In genomic region chr4:1971456-1972200, GRCh38 we compare ENCODE assay signal across 30 cellular contexts. TPM values are rescaled to one million over a fixed set of nuclear protein-coding genes. Genes with fewer than 3 reads are reported as not detected.
A peak's percentile ranks its signal among the peaks of the same experiment; 100 is the strongest.
DNase-seq lines count a peak whose midpoint lies in the region; ATAC-seq lines count a peak whose summit lies in the region.
"Had no signal": no experiment of that assay in that cellular context is flagged by ENCODE, and none has a peak within 500 bp of the region (broad histone marks: within the 10 kb centered on the region; RNA-seq: fewer than 3 reads in every experiment).

No MANE protein-coding gene starts in this region.

- no peak overlapping the region for H3K4me3 Mint-ChIP-seq in activated naive CD8-positive, alpha-beta T cell treated with anti-CD3 and anti-CD28 coated beads for 36 hours
- H3K4me3 Mint-ChIP-seq in activated naive CD8-positive, alpha-beta T cell treated with anti-CD3 and anti-CD28 coated beads, Interleukin-2, amount 50 U/mL, for 24 hours, result no peak overlapping the region
- no peak overlapping the region for H3K4me3 Mint-ChIP-seq in activated naive CD8-positive, alpha-beta T cell treated with anti-CD3 and anti-CD28 coated beads, Interleukin-2, amount 10 ng/mL, durations not matched to agents 7 days and 5 days
- H3K4me3 Mint-ChIP-seq in naive thymus-derived CD8-positive, alpha-beta T cell, result no peak overlapping the region
- H3K4me3 Mint-ChIP-seq: activated CD8-positive, alpha-beta memory T cell treated with anti-CD3 and anti-CD28 coated beads, Interleukin-2, amount 10 ng/mL, durations not matched to agents 7 days and 5 days; activated naive CD8-positive, alpha-beta T cell; CD8-positive, alpha-beta T cell; GM23338 had no signal

- intact Hi-C loops in aorta (cut with DNase I), result no loop called here

- H3K36me3 Mint-ChIP-seq in activated naive CD8-positive, alpha-beta T cell treated with anti-CD3 and anti-CD28 coated beads for 36 hours, result peaks cover 25% of the 10 kb centered on the region
- H3K36me3 Mint-ChIP-seq in activated naive CD8-positive, alpha-beta T cell treated with anti-CD3 and anti-CD28 coated beads, Interleukin-2, amount 50 U/mL, for 24 hours (ENCODE audit: low read depth), result peaks cover 55% of the 10 kb centered on the region
- H3K36me3 Mint-ChIP-seq in activated naive CD8-positive, alpha-beta T cell treated with anti-CD3 and anti-CD28 coated beads, Interleukin-2, amount 10 ng/mL, durations not matched to agents 7 days and 5 days, result peaks cover 32% of the 10 kb centered on the region
- peaks cover 0 to 34% (median 6%) of the 10 kb centered on the region in 3 donors for H3K36me3 Mint-ChIP-seq in naive thymus-derived CD8-positive, alpha-beta T cell
- H3K36me3 Mint-ChIP-seq: activated naive CD8-positive, alpha-beta T cell had no signal

- peaks cover 0 to 3% of the 10 kb centered on the region in 2 donors for H3K36me3 ChIP-seq in aorta (ENCODE audit: control insufficient read depth in 1 of 2, insufficient read depth in 2 of 2, low read length in 1 of 2)

- WGBS in aorta, 2 donors, result 95% methylated on average over 16 of the region's 16 CpGs

- no peaks in the 10 kb centered on the region for H3K9me3 ChIP-seq in aorta (ENCODE audit: control insufficient read depth, low read length)
- H3K9me3 ChIP-seq: esophagus muscularis mucosa, left ventricle myocardium inferior, right lobe of liver, stomach, thyroid gland had no signal

- POLR2A ChIA-PET in activated naive CD8-positive, alpha-beta T cell treated with anti-CD3 and anti-CD28 coated beads, Interleukin-2, amount 10 ng/mL, durations not matched to agents 7 days and 5 days (lab: Charles Lee), result interaction anchor here (1.4 kb wide), 1 partner anchor 14 kb away, joined by 4 read pairs; no protein-coding TSS in a partner anchor
- POLR2A ChIA-PET in naive thymus-derived CD8-positive, alpha-beta T cell (lab: Charles Lee), result no interaction called here

- peak overlapping the region; percentile 8 for H3K27ac Mint-ChIP-seq in activated naive CD8-positive, alpha-beta T cell treated with anti-CD3 and anti-CD28 coated beads for 36 hours
- H3K27ac Mint-ChIP-seq in activated naive CD8-positive, alpha-beta T cell treated with anti-CD3 and anti-CD28 coated beads, Interleukin-2, amount 50 U/mL, for 24 hours, result no peak overlapping the region
- peak overlapping the region; percentile 56 for H3K27ac Mint-ChIP-seq in activated naive CD8-positive, alpha-beta T cell treated with anti-CD3 and anti-CD28 coated beads, Interleukin-2, amount 10 ng/mL, durations not matched to agents 7 days and 5 days
- H3K27ac Mint-ChIP-seq in naive thymus-derived CD8-positive, alpha-beta T cell, result peak overlapping the region in 7 of 10 donors; percentile 2 to 58 (median 43)
- H3K27ac Mint-ChIP-seq: activated CD8-positive, alpha-beta memory T cell treated with anti-CD3 and anti-CD28 coated beads, Interleukin-2, amount 10 ng/mL, durations not matched to agents 7 days and 5 days; activated naive CD8-positive, alpha-beta T cell; CD8-positive, alpha-beta T cell; GM23338 had no signal

- no peaks in the 10 kb centered on the region for H3K27me3 ChIP-seq in aorta (ENCODE audit: control insufficient read depth in 1 of 2, insufficient read depth in 2 of 2, low read length in 1 of 2)
- H3K27me3 ChIP-seq: esophagus muscularis mucosa, right lobe of liver, stomach, thyroid gland had no signal

- no peaks in the 10 kb centered on the region for H3K27me3 Mint-ChIP-seq in activated naive CD8-positive, alpha-beta T cell treated with anti-CD3 and anti-CD28 coated beads for 36 hours
- no peaks in the 10 kb centered on the region for H3K27me3 Mint-ChIP-seq in activated naive CD8-positive, alpha-beta T cell treated with anti-CD3 and anti-CD28 coated beads, Interleukin-2, amount 50 U/mL, for 24 hours
- no peaks in the 10 kb centered on the region for H3K27me3 Mint-ChIP-seq in activated naive CD8-positive, alpha-beta T cell treated with anti-CD3 and anti-CD28 coated beads, Interleukin-2, amount 10 ng/mL, durations not matched to agents 7 days and 5 days
- H3K27me3 Mint-ChIP-seq in naive thymus-derived CD8-positive, alpha-beta T cell, result no peaks in the 10 kb centered on the region
- H3K27me3 Mint-ChIP-seq: activated CD8-positive, alpha-beta memory T cell treated with anti-CD3 and anti-CD28 coated beads, Interleukin-2, amount 10 ng/mL, durations not matched to agents 7 days and 5 days; activated naive CD8-positive, alpha-beta T cell had no signal

- no peak overlapping the region for H3K4me3 ChIP-seq in aorta (ENCODE audit: low read length in 2 of 2)
- H3K4me3 ChIP-seq: esophagus muscularis mucosa, GM23338, left ventricle myocardium inferior, right lobe of liver, stomach, thyroid gland had no signal

- ATAC-seq in activated naive CD8-positive, alpha-beta T cell treated with anti-CD3 and anti-CD28 coated beads, Interleukin-2, amount 50 U/mL, for 24 hours, result no peak
- no peak for ATAC-seq in activated naive CD8-positive, alpha-beta T cell treated with anti-CD3 and anti-CD28 coated beads, Interleukin-2, amount 10 ng/mL, durations not matched to agents 7 days and 5 days (ENCODE audit: low read depth)
- ATAC-seq in naive thymus-derived CD8-positive, alpha-beta T cell, result no peak
- no peak for ATAC-seq in aorta (ENCODE audit: low FRiP score)
- no peak for ATAC-seq in GM18520 (IDR thresholded peaks at IDR 0.05; ENCODE audit: unreplicated experiment)
- ATAC-seq in left lobe of liver, result no peak
- ATAC-seq: activated CD8-positive, alpha-beta memory T cell treated with anti-CD3 and anti-CD28 coated beads, Interleukin-2, amount 10 ng/mL, durations not matched to agents 7 days and 5 days; CD8-positive, alpha-beta T cell; GM23338; Panc1; right lobe of liver had no signal

- no peak overlapping the region for H3K27ac ChIP-seq in aorta (ENCODE audit: low read depth in 1 of 2, low read length in 2 of 2)
- H3K27ac ChIP-seq: esophagus muscularis mucosa, left ventricle myocardium inferior, right lobe of liver, stomach, thyroid gland had no signal

- no peaks in the 10 kb centered on the region for H3K4me1 ChIP-seq in aorta (ENCODE audit: control insufficient read depth in 1 of 2, insufficient read depth in 2 of 2, low read length in 2 of 2)
- H3K4me1 ChIP-seq: esophagus muscularis mucosa, left ventricle myocardium inferior, stomach, thyroid gland had no signal

- DNase-seq in activated naive CD8-positive, alpha-beta T cell treated with anti-CD3 and anti-CD28 coated beads for 36 hours, result no peak
- no peak for DNase-seq in activated naive CD8-positive, alpha-beta T cell treated with anti-CD3 and anti-CD28 coated beads, Interleukin-2, amount 50 U/mL, for 24 hours
- DNase-seq in activated naive CD8-positive, alpha-beta T cell treated with anti-CD3 and anti-CD28 coated beads, Interleukin-2, amount 10 ng/mL, durations not matched to agents 7 days and 5 days, result no peak
- DNase-seq in naive thymus-derived CD8-positive, alpha-beta T cell, result no peak
- DNase-seq in aorta (peak; percentile 17 to 55), left lobe of liver (ENCODE audit: low spot score) (no peak)
- DNase-seq in activated CD8-positive, alpha-beta memory T cell treated with anti-CD3 and anti-CD28 coated beads, Interleukin-2, amount 50 U/mL, for 48 hours, result no peak
- DNase-seq: activated CD4-positive, alpha-beta T cell treated with anti-CD3 and anti-CD28 coated beads, Interleukin-2, amount 50 U/mL, for 1 hour; activated CD8-positive, alpha-beta memory T cell treated with anti-CD3 and anti-CD28 coated beads, Interleukin-2, amount 10 ng/mL, durations not matched to agents 7 days and 5 days; CD8-positive, alpha-beta T cell; central memory CD4-positive, alpha-beta T cell; dermis blood vessel endothelial cell; DMS 273 treated with DMSO at 0.1 percent for 48 hours; foreskin fibroblast; head of caudate nucleus; left ventricle myocardium inferior; mesenchymal stem cell; NCI-H1930; NCI-H526 treated with DMSO at 0.1 percent for 48 hours; SIG-M5; stimulated activated CD4-positive, alpha-beta T cell treated with anti-CD3 and anti-CD28 coated beads, Interleukin-12 subunit alpha, Interleukin-12 subunit beta, amount 100 ng/mL, for 4 hours; stimulated activated CD4-positive, alpha-beta T cell treated with anti-CD3 and anti-CD28 coated beads, Interleukin-2, amount 100 ng/mL, for 48 hours; stomach; thyroid gland had no signal

- H3K9me3 Mint-ChIP-seq in activated naive CD8-positive, alpha-beta T cell treated with anti-CD3 and anti-CD28 coated beads for 36 hours, result no peaks in the 10 kb centered on the region
- no peaks in the 10 kb centered on the region for H3K9me3 Mint-ChIP-seq in activated naive CD8-positive, alpha-beta T cell treated with anti-CD3 and anti-CD28 coated beads, Interleukin-2, amount 50 U/mL, for 24 hours
- H3K9me3 Mint-ChIP-seq in activated naive CD8-positive, alpha-beta T cell treated with anti-CD3 and anti-CD28 coated beads, Interleukin-2, amount 10 ng/mL, durations not matched to agents 7 days and 5 days, result no peaks in the 10 kb centered on the region
- H3K9me3 Mint-ChIP-seq in naive thymus-derived CD8-positive, alpha-beta T cell, result no peaks in the 10 kb centered on the region
- H3K9me3 Mint-ChIP-seq: CD8-positive, alpha-beta T cell; GM23338 had no signal

- no peaks in the 10 kb centered on the region for H3K4me1 Mint-ChIP-seq in activated naive CD8-positive, alpha-beta T cell treated with anti-CD3 and anti-CD28 coated beads for 36 hours
- H3K4me1 Mint-ChIP-seq in activated naive CD8-positive, alpha-beta T cell treated with anti-CD3 and anti-CD28 coated beads, Interleukin-2, amount 50 U/mL, for 24 hours, result no peaks in the 10 kb centered on the region
- no peaks in the 10 kb centered on the region for H3K4me1 Mint-ChIP-seq in activated naive CD8-positive, alpha-beta T cell treated with anti-CD3 and anti-CD28 coated beads, Interleukin-2, amount 10 ng/mL, durations not matched to agents 7 days and 5 days
- H3K4me1 Mint-ChIP-seq in naive thymus-derived CD8-positive, alpha-beta T cell, result peaks cover 0 to 4% (median 0%) of the 10 kb centered on the region in 4 donors
- H3K4me1 Mint-ChIP-seq: activated CD8-positive, alpha-beta memory T cell treated with anti-CD3 and anti-CD28 coated beads, Interleukin-2, amount 10 ng/mL, durations not matched to agents 7 days and 5 days; GM23338 had no signal

RNA-seq across cellular contexts. Expression of gene NELFA, which starts 37.1 kb away (rescaled TPM):
- 10 to 100 TPM; 44.8 to 46.2 TPM for total RNA-seq in activated naive CD8-positive, alpha-beta T cell treated with anti-CD3 and anti-CD28 coated beads for 36 hours
- total RNA-seq in activated naive CD8-positive, alpha-beta T cell treated with anti-CD3 and anti-CD28 coated beads, Interleukin-2, amount 10 ng/mL, durations not matched to agents 7 days and 5 days, result 10 to 100 TPM; 41.9 to 43.9 TPM
- total RNA-seq in naive thymus-derived CD8-positive, alpha-beta T cell, result 10 to 100 TPM; 46.1 to 47.9 TPM
- polyA plus RNA-seq in naive thymus-derived CD8-positive, alpha-beta T cell, result 10 to 100 TPM; 20.1 to 37.8 (median 27.7) TPM
- 10 to 100 TPM; 17.7 to 27.4 TPM for total RNA-seq in aorta
- polyA plus RNA-seq in aorta, result 10 to 100 TPM in 1 of 2 donors, 1 to 10 TPM in 1; 5.8 to 21.7 TPM
- total RNA-seq in left lobe of liver, result 11.2 TPM

Comparison
In these comparisons a context has a peak if more than half of its experiments do, and no peak if none do; other contexts are left out.
1. DNase-seq: peak in aorta (2 of 2); none in activated naive CD8-positive, alpha-beta T cell treated with anti-CD3 and anti-CD28 coated beads for 36 hours (single experiment), activated naive CD8-positive, alpha-beta T cell treated with anti-CD3 and anti-CD28 coated beads, Interleukin-2, amount 50 U/mL, for 24 hours (single experiment), activated naive CD8-positive, alpha-beta T cell treated with anti-CD3 and anti-CD28 coated beads, Interleukin-2, amount 10 ng/mL, durations not matched to agents 7 days and 5 days (single experiment), naive thymus-derived CD8-positive, alpha-beta T cell (0 of 10), activated CD8-positive, alpha-beta memory T cell treated with anti-CD3 and anti-CD28 coated beads, Interleukin-2, amount 50 U/mL, for 48 hours (single experiment) and left lobe of liver (single experiment).